In the genomic region with DNA sequence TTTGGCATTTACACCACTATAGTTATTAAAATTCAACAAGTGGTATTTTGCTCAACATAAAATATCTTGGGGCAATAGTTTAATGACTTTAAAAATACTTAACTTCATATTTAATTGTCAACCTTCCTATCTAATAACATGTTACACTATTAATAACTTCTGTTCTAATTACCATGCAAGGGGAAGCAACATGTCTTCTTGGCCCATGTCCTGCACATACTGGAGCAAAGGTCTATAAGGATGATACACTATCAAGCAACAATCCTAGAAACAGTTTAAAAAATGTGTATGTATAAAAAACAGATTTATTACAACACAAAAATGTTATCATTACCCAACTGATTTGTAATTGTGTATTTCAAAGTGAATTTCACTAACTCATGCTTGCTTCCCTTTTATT, we compare ENCODE assay signal across 11 cellular contexts. TPM values are rescaled to one million over a fixed set of nuclear protein-coding genes. Genes with fewer than 3 reads are reported as not detected.
"Had no signal": no experiment of that assay in that cellular context is flagged by ENCODE, and none has a peak within 500 bp of the region (broad histone marks: within the 10 kb centered on the region; RNA-seq: fewer than 3 reads in every experiment).

No MANE protein-coding gene starts in this region.

- ATAC-seq: HCT116, K562 had no signal

- H3K27ac ChIP-seq: GM23248, HL-60 had no signal

- DNase-seq: GM23248, GOT3, H7, IMR-90, KG1 had no signal

- H3K4me3 ChIP-seq: GM23248, HAP-1, K562 had no signal

- H3K9me3 ChIP-seq: HAP-1 had no signal

- H3K4me1 ChIP-seq: HAP-1 had no signal

- H2AFZ ChIP-seq: GM23248 had no signal

- H3K9ac ChIP-seq: GM23248 had no signal

- FAIRE-seq: K562 had no signal

RNA-seq across cellular contexts. Expression of gene PRDM13, which starts 56.6 kb away (rescaled TPM):
- total RNA-seq: GM23248, H4, HT1080, IMR-90, K562 had no signal
- polyA plus RNA-seq: GM23248, IMR-90, K562 had no signal
